In genomic region chr7:67602246-67602645, GRCh38 we compare ENCODE assay signal across 25 cellular contexts.
"Had no signal": no experiment of that assay in that cellular context is flagged by ENCODE, and none has a peak within 500 bp of the region (broad histone marks: within the 10 kb centered on the region; RNA-seq: fewer than 3 reads in every experiment).

No MANE protein-coding gene starts in this region.

- H3K4me3 ChIP-seq: PC-9, Peyer's patch, SJCRH30 had no signal

- H3K9ac ChIP-seq: KMS-11 had no signal

- H3K27me3 ChIP-seq: Peyer's patch had no signal

- H2AFZ ChIP-seq: PC-9 had no signal

- H3K36me3 ChIP-seq: Peyer's patch, SJCRH30 had no signal

- H3K9me3 ChIP-seq: SJCRH30 had no signal

- ATAC-seq: Right ventricle myocardium inferior, T-cell had no signal

- H3K4me1 ChIP-seq: Peyer's patch, SJCRH30 had no signal

- H3K4me2 ChIP-seq: KMS-11, PC-9 had no signal

- DNase-seq: Kasumi-1, MM.1S, NCI-H1092 treated with DMSO at 0.1 percent for 48 hours, NCI-H1436, NCI-H187, NCI-H2029, NCI-H2081 treated with DMSO at 0.1 percent for 48 hours, NCI-H2171, NCI-H226, NCI-H446, NCI-H510A, NCI-H524 treated with DMSO at 0.1 percent for 48 hours, NCI-H69, NCI-H774, OCI-M1, PC-9, Peyer's patch, SHP77 treated with DMSO at 0.1 percent for 48 hours, SJCRH30, SW 1271, T-cell had no signal

- H3K27ac ChIP-seq: HL-60, KMS-11, PC-9, Peyer's patch, SJCRH30 had no signal

- FAIRE-seq: HTR-8/SVneo had no signal
